In the genomic region with DNA sequence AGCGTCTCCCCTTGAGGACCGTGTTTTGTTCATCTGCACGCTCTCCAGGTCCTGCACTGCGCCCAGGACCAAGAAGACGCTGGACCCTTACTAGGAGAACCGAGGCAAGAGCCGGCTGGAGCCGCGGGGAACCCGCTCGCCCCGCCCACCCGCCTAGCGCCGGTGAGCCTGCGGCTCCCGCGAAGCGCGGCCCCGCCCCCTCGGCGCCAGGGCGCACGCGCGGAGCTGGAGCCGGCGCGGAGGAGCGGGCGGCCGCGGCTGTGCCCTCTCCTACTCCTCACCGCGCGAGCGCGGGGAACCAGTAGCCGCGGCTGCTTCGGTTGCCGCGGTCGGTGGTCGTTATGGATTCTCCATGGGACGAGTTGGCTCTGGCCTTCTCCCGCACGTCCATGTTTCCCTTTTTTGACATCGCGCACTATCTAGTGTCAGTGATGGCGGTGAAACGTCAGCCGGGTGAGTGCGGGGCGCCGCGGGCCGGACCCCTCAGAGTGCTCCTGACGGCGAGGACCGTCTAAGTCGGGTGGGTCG, we compare ENCODE assay signal across 8 cellular contexts. TPM values are rescaled to one million over a fixed set of nuclear protein-coding genes. Genes with fewer than 3 reads are reported as not detected.
DNase-seq lines count a peak whose midpoint lies in the region; ATAC-seq and TF ChIP-seq lines count a peak whose summit lies in the region.

Gene TMEM38B, plus strand, starts transcription at position 222 of the 528 bp plus-strand sequence. Its CDS starts 120 bp downstream, at position 342.

- H3K27ac ChIP-seq in CD8-positive, alpha-beta T cell (ENCODE audit: low read depth, low read length): peak within 1 kb of the TSS; percentile 58
- H3K27ac ChIP-seq in endodermal cell (ENCODE audit: low read depth, low read length): no peak within 1 kb of the TSS

- H3K4me3 Mint-ChIP-seq in CD8-positive, alpha-beta T cell: peak within 1 kb of the TSS; percentile 90
- peak within 1 kb of the TSS; percentile 71 for H3K4me3 Mint-ChIP-seq in endodermal cell
- peak within 1 kb of the TSS; percentile 79 for H3K4me3 Mint-ChIP-seq in mesothelial cell of epicardium

- CTCF ChIA-PET in CD8-positive, alpha-beta T cell (lab: Charles Lee): no interaction called here
- CTCF ChIA-PET in activated CD8-positive, alpha-beta memory T cell treated with anti-CD3 and anti-CD28 coated beads for 36 hours (lab: Charles Lee): no interaction called here

- peak; percentile 90 for ATAC-seq in CD8-positive, alpha-beta T cell
- ATAC-seq in GM19395 (IDR thresholded peaks at IDR 0.05; ENCODE audit: unreplicated experiment): peak; percentile 68
- ATAC-seq in HG03520 (IDR thresholded peaks at IDR 0.05; ENCODE audit: unreplicated experiment): peak; percentile 63

- H3K36me3 ChIP-seq in CD8-positive, alpha-beta T cell (ENCODE audit: insufficient read depth, low read length): no peaks in the 10 kb centered on the region
- H3K36me3 ChIP-seq in endodermal cell (ENCODE audit: control insufficient read depth, insufficient read depth, low read length): no peaks in the 10 kb centered on the region

- H3K9me3 Mint-ChIP-seq in CD8-positive, alpha-beta T cell: no peaks in the 10 kb centered on the region
- H3K9me3 Mint-ChIP-seq in endodermal cell (no peaks in the 10 kb centered on the region), mesothelial cell of epicardium (no peaks in the 10 kb centered on the region)

- H3K36me3 Mint-ChIP-seq in CD8-positive, alpha-beta T cell: no peaks in the 10 kb centered on the region
- no peaks in the 10 kb centered on the region for H3K36me3 Mint-ChIP-seq in endodermal cell (ENCODE audit: low read depth)
- no peaks in the 10 kb centered on the region for H3K36me3 Mint-ChIP-seq in mesothelial cell of epicardium

- no peak for TF ChIP-seq CTCF in CD8-positive, alpha-beta T cell (IDR thresholded peaks at IDR 0.05)
- TF ChIP-seq CTCF in endodermal cell (conservative IDR thresholded peaks at IDR 0.05) (no peak), mesothelial cell of epicardium (IDR thresholded peaks at IDR 0.05; ENCODE audit: unreplicated experiment) (no peak)

- H3K27ac Mint-ChIP-seq in CD8-positive, alpha-beta T cell: peak within 1 kb of the TSS; percentile 73
- H3K27ac Mint-ChIP-seq in endodermal cell: no peak within 1 kb of the TSS
- peak within 1 kb of the TSS; percentile 75 for H3K27ac Mint-ChIP-seq in mesothelial cell of epicardium

- POLR2A ChIA-PET in CD8-positive, alpha-beta T cell (lab: Charles Lee): interaction anchor here (0.5 kb wide), 1 partner anchor 379 kb away, joined by 3 read pairs; no protein-coding TSS in a partner anchor
- POLR2A ChIA-PET in activated CD8-positive, alpha-beta memory T cell treated with anti-CD3 and anti-CD28 coated beads for 36 hours (lab: Charles Lee): interaction anchor here (0.6 kb wide), 1 partner anchor 247 kb away, joined by 20 read pairs; no protein-coding TSS in a partner anchor

- H3K9me3 ChIP-seq in CD8-positive, alpha-beta T cell (ENCODE audit: low read length): no peaks in the 10 kb centered on the region
- no peaks in the 10 kb centered on the region for H3K9me3 ChIP-seq in endodermal cell (ENCODE audit: control insufficient read depth, low read length)

- H3K27me3 Mint-ChIP-seq in CD8-positive, alpha-beta T cell (ENCODE audit: low read depth): peaks cover 31% of the 10 kb centered on the region
- peaks cover 70% of the 10 kb centered on the region for H3K27me3 Mint-ChIP-seq in endodermal cell (ENCODE audit: insufficient read depth)
- H3K27me3 Mint-ChIP-seq in mesothelial cell of epicardium (ENCODE audit: low read depth): peaks cover 41% of the 10 kb centered on the region

- peak within 1 kb of the TSS; percentile 69 for H3K4me3 ChIP-seq in CD8-positive, alpha-beta T cell (ENCODE audit: low read depth, low read length)
- H3K4me3 ChIP-seq in endodermal cell (ENCODE audit: low read length): peak within 1 kb of the TSS; percentile 84

- H3K4me1 ChIP-seq in CD8-positive, alpha-beta T cell (ENCODE audit: insufficient read depth, low read length): peaks cover 15% of the 10 kb centered on the region
- no peaks in the 10 kb centered on the region for H3K4me1 ChIP-seq in endodermal cell (ENCODE audit: control insufficient read depth, insufficient read depth, low read length)

- peak within 1 kb of the TSS; percentile 21 for H3K9ac ChIP-seq in endodermal cell (ENCODE audit: extremely low read depth, low read length, poor library complexity, severe bottlenecking)

- WGBS in endodermal cell (ENCODE audit: insufficient coverage in 1 of 2, insufficient read length in 1 of 2), 2 experiments: 0% methylated on average over 14 to 64 of the region's 64 CpGs

- DNase-seq in CD8-positive, alpha-beta T cell: peak; percentile 54 to 86 (median 72)
- DNase-seq in NCI-H774 (lab: John Stamatoyannopoulos, UW): peak; percentile 86
- DNase-seq in endodermal cell: peak; percentile 94
- peak; percentile 78 to 86 for DNase-seq in mesothelial cell of epicardium (ENCODE audit: low spot score in 2 of 2, unreplicated experiment in 2 of 2)
- peak; percentile 39 to 64 for DNase-seq in stimulated activated CD8-positive, alpha-beta memory T cell treated with anti-CD3 and anti-CD28 coated beads, Interleukin-15, amount 100 ng/mL, for 4 hours (ENCODE audit: low read depth in 2 of 2)

- intact Hi-C loops in CD8-positive, alpha-beta T cell (cut with DNase I, micrococcal nuclease): loop anchor here (1.0 to 10.0 kb wide), 8 partner anchors 137 to 1590 kb away; partner anchors contain the start of genes RAD23B (in 2 of the 2), FKTN (in 1 of the 2), NIPSNAP3A (in 1 of the 2) and SLC44A1 (in 1 of the 2)

- peaks cover 33% of the 10 kb centered on the region for H3K4me1 Mint-ChIP-seq in CD8-positive, alpha-beta T cell (ENCODE audit: low read depth)
- peaks cover 19% of the 10 kb centered on the region for H3K4me1 Mint-ChIP-seq in endodermal cell
- H3K4me1 Mint-ChIP-seq in mesothelial cell of epicardium: peaks cover 20% of the 10 kb centered on the region

- H3K27me3 ChIP-seq in CD8-positive, alpha-beta T cell (ENCODE audit: insufficient read depth, low read length): no peaks in the 10 kb centered on the region
- H3K27me3 ChIP-seq in endodermal cell (ENCODE audit: control insufficient read depth, insufficient read depth, low read length, poor library complexity, severe bottlenecking): peaks cover 53% of the 10 kb centered on the region

RNA-seq across cellular contexts. Expression of gene TMEM38B, which starts in this region (rescaled TPM):
- total RNA-seq in CD8-positive, alpha-beta T cell: 10 to 100 TPM in 1 of 2 experiments, 1 to 10 TPM in 1; 9.5 to 14.1 TPM
- 10 to 100 TPM; 16.7 to 18.3 TPM for total RNA-seq in activated CD8-positive, alpha-beta memory T cell treated with anti-CD3 and anti-CD28 coated beads for 36 hours
- total RNA-seq in endodermal cell (10 to 100 TPM; 24.7 to 48.0 TPM), mesothelial cell of epicardium (12.3 to 14.8 TPM (median 14.1 TPM) in 3 replicates)
- polyA plus RNA-seq in endodermal cell (2013, experiment 1 of 2): 19.8 TPM
- polyA plus RNA-seq in endodermal cell (2013, experiment 2 of 2): 18.8 TPM
